In genomic region chr3:25652921-25653320, GRCh38 we compare ENCODE assay signal across 31 cellular contexts. TPM values are rescaled to one million over a fixed set of nuclear protein-coding genes. Genes with fewer than 3 reads are reported as not detected.
A peak's percentile ranks its signal among the peaks of the same experiment; 100 is the strongest.
DNase-seq lines count a peak whose midpoint lies in the region; ATAC-seq, FAIRE-seq and TF ChIP-seq lines count a peak whose summit lies in the region.
"Had no signal": no experiment of that assay in that cellular context is flagged by ENCODE, and none has a peak within 500 bp of the region (broad histone marks: within the 10 kb centered on the region; RNA-seq: fewer than 3 reads in every experiment).

No MANE protein-coding gene starts in this region.

- TF ChIP-seq CTCF in mesothelial cell of epicardium (IDR thresholded peaks at IDR 0.05; ENCODE audit: unreplicated experiment): no peak
- no peak for TF ChIP-seq CTCF in HepG2 (CRISPR knock-in tag; IDR thresholded peaks at IDR 0.05)

- no peak for TF ChIP-seq POLR2A in HepG2 (IDR thresholded peaks at IDR 0.05; ENCODE audit: insufficient read depth in 1 of 2, low read depth in 2 of 2, low read length in 2 of 2)

- no peak overlapping the region for H2AFZ ChIP-seq in HepG2 (ENCODE audit: low read length)
- H2AFZ ChIP-seq: parathyroid adenoma had no signal

- no peak for TF ChIP-seq EP300 in HepG2 (IDR thresholded peaks at IDR 0.05; ENCODE audit: low read depth in 2 of 2, low read length in 2 of 2)
- no peak for TF ChIP-seq EP300 in HepG2 (CRISPR knock-in tag; IDR thresholded peaks at IDR 0.05; ENCODE audit: borderline replicate concordance)

- WGBS in HepG2 (ENCODE audit: low lambda C conversion rate): 96% methylated on average over 1 of the region's 1 CpG

- no peak for ATAC-seq in activated T-helper 17 cell treated with anti-CD3 and anti-CD28 coated beads, Interleukin-2, amount 50 U/mL, for 72 hours (replicated peaks)
- ATAC-seq in HepG2: no peak
- ATAC-seq: activated CD8-positive, alpha-beta memory T cell treated with anti-CD3 and anti-CD28 coated beads, Interleukin-2, amount 10 ng/mL, durations not matched to agents 7 days and 5 days; activated naive CD4-positive, alpha-beta T cell treated with anti-CD3 and anti-CD28 coated beads, Interleukin-2, amount 50 U/mL, for 72 hours; GM12878; heart right ventricle; left colon had no signal

- H3K4me1 Mint-ChIP-seq in activated T-helper 17 cell treated with anti-CD3 and anti-CD28 coated beads, Interleukin-2, amount 50 U/mL, for 72 hours: peaks cover 52% of the 10 kb centered on the region
- H3K4me1 Mint-ChIP-seq in mesothelial cell of epicardium: peaks cover 39% of the 10 kb centered on the region

- no peaks in the 10 kb centered on the region for H3K27me3 Mint-ChIP-seq in activated T-helper 17 cell treated with anti-CD3 and anti-CD28 coated beads, Interleukin-2, amount 50 U/mL, for 72 hours
- H3K27me3 Mint-ChIP-seq in mesothelial cell of epicardium (ENCODE audit: low read depth): no peaks in the 10 kb centered on the region
- H3K27me3 Mint-ChIP-seq: activated CD8-positive, alpha-beta memory T cell treated with anti-CD3 and anti-CD28 coated beads, Interleukin-2, amount 10 ng/mL, durations not matched to agents 7 days and 5 days had no signal

- in situ Hi-C loops in HepG2 (cut with HindIII; ENCODE audit: extremely low pct_ligation_motif_present, low pct_unique_long_range_greater_than_20kb): loop anchor here (5.0 to 25.0 kb wide), 2 partner anchors 134 to 204 kb away; partner anchors contain the start of genes NGLY1 and OXSM

- peak overlapping the region in 4 of 11 experiments; percentile 15 to 99 (median 54); a peak in 6 of 22 replicates for H3K9ac ChIP-seq in BLaER1 treated with 17β-estradiol and CSF1 and Interleukin-3, amounts not matched to agents 10 nM and 100 nM
- no peak overlapping the region for H3K9ac ChIP-seq in HepG2 (ENCODE audit: insufficient read depth, low read depth, low read length)
- H3K9ac ChIP-seq: KMS-11, parathyroid adenoma had no signal

- H3K4me2 ChIP-seq in BLaER1 treated with 17β-estradiol and CSF1 and Interleukin-3, amounts not matched to agents 10 nM and 100 nM: peak overlapping the region; percentile 1 to 98 (median 75); a peak in 20 of 22 replicates
- H3K4me2 ChIP-seq in HepG2 (ENCODE audit: low read depth, low read length): no peak overlapping the region
- H3K4me2 ChIP-seq: KMS-11 had no signal

- intact Hi-C loops in HepG2 (cut with micrococcal nuclease; ENCODE audit: unreplicated experiment): no loop called here

- H3K79me2 ChIP-seq in HepG2 (ENCODE audit: insufficient read depth, low read length): peaks cover 93% of the 10 kb centered on the region

- H3K36me3 Mint-ChIP-seq in activated T-helper 17 cell treated with anti-CD3 and anti-CD28 coated beads, Interleukin-2, amount 50 U/mL, for 72 hours (ENCODE audit: low read depth): peaks cover 27% of the 10 kb centered on the region
- H3K36me3 Mint-ChIP-seq in mesothelial cell of epicardium: peaks cover 30% of the 10 kb centered on the region

- CTCF ChIA-PET in HepG2 (lab: Yijun Ruan, JAX; ENCODE audit: low intra/inter-chr PET ratio, low total read pairs): no interaction called here

- no TSS peak for BruUV-seq in HepG2 (replicated peaks; lab: Mats Ljungman, UMichigan)

- H3K4me3 Mint-ChIP-seq in activated T-helper 17 cell treated with anti-CD3 and anti-CD28 coated beads, Interleukin-2, amount 50 U/mL, for 72 hours: peak overlapping the region; percentile 17
- H3K4me3 Mint-ChIP-seq in mesothelial cell of epicardium: no peak overlapping the region
- H3K4me3 Mint-ChIP-seq: activated CD8-positive, alpha-beta memory T cell treated with anti-CD3 and anti-CD28 coated beads, Interleukin-2, amount 10 ng/mL, durations not matched to agents 7 days and 5 days; activated T-helper 1 cell treated with anti-CD3 and anti-CD28 coated beads, Interleukin-12 subunit alpha, Interleukin-12 subunit beta, Interleukin-2, Interleukin-4 antibody, amounts not matched to agents 30 ng/mL and 10 ng/mL and 1 ng/mL, durations not matched to agents 14 hours and 24 hours and 36 hours; nephron progenitor cell; T-helper 1 cell treated with Interleukin-12 subunit alpha and Interleukin-12 subunit beta and Interleukin-4 antibody, amounts not matched to agents 30 μg/mL and 1 μg/mL, for 36 hours had no signal

- no peak for FAIRE-seq in HepG2 (lab: Jason Lieb, UNC)
- FAIRE-seq: GM12878, HTR-8/SVneo had no signal

- H3K4me1 ChIP-seq in BLaER1 treated with 17β-estradiol and CSF1 and Interleukin-3, amounts not matched to agents 10 nM and 100 nM: peaks cover 32 to 78% (median 62%) of the 10 kb centered on the region in 10 experiments; a peak in 19 of 20 replicates
- peaks cover 9% of the 10 kb centered on the region for H3K4me1 ChIP-seq in HepG2 (ENCODE audit: insufficient read depth, low read length)

- DNase-seq in EH (ENCODE audit: low read depth) (peak; percentile 39), mesothelial cell of epicardium (ENCODE audit: low spot score in 2 of 2, unreplicated experiment in 2 of 2) (no peak), SW480 (ENCODE audit: low spot score) (no peak), HepG2 (ENCODE audit: low spot score) (no peak), DMS114 treated with DMSO at 0.1 percent for 48 hours (lab: John Stamatoyannopoulos, UW; ENCODE audit: unreplicated experiment) (no peak)
- DNase-seq: activated CD4-positive, alpha-beta T cell treated with anti-CD3 and anti-CD28 coated beads for 48 hours; activated CD8-positive, alpha-beta memory T cell treated with anti-CD3 and anti-CD28 coated beads, Interleukin-2, amount 10 ng/mL, durations not matched to agents 7 days and 5 days; cerebellar nuclear complex; DMS79; heart right ventricle; left colon; MV-4-11; NCI-H526 treated with DMSO at 0.1 percent for 48 hours; nephron progenitor cell; Peyer's patch; SIG-M5; stimulated activated CD4-positive, alpha-beta T cell treated with anti-CD3 and anti-CD28 coated beads, Interleukin-4, amount 100 ng/mL, for 24 hours; stimulated activated naive CD4-positive, alpha-beta T cell had no signal

- peaks cover 15 to 70% (median 25%) of the 10 kb centered on the region in 11 experiments; a peak in 20 of 22 replicates for H3K36me3 ChIP-seq in BLaER1 treated with 17β-estradiol and CSF1 and Interleukin-3, amounts not matched to agents 10 nM and 100 nM
- no peaks in the 10 kb centered on the region for H3K36me3 ChIP-seq in HepG2 (replicated peaks in 1 of 2; ENCODE audit: control insufficient read depth in 1 of 2, insufficient read depth in 2 of 2, low read length in 2 of 2)
- H3K36me3 ChIP-seq: Peyer's patch, right atrium auricular region, thoracic aorta, vagina had no signal

- no peak overlapping the region for H3K27ac Mint-ChIP-seq in activated T-helper 17 cell treated with anti-CD3 and anti-CD28 coated beads, Interleukin-2, amount 50 U/mL, for 72 hours
- H3K27ac Mint-ChIP-seq in mesothelial cell of epicardium: peak overlapping the region; percentile 56
- H3K27ac Mint-ChIP-seq: activated CD8-positive, alpha-beta memory T cell treated with anti-CD3 and anti-CD28 coated beads, Interleukin-2, amount 10 ng/mL, durations not matched to agents 7 days and 5 days; activated naive CD4-positive, alpha-beta T cell treated with anti-CD3 and anti-CD28 coated beads, Interleukin-2, amount 50 U/mL, for 72 hours; activated T-helper 1 cell treated with anti-CD3 and anti-CD28 coated beads, Interleukin-12 subunit alpha, Interleukin-12 subunit beta, Interleukin-2, Interleukin-4 antibody, amounts not matched to agents 30 ng/mL and 10 ng/mL and 1 ng/mL, durations not matched to agents 14 hours and 24 hours and 36 hours; nephron progenitor cell; T-helper 1 cell treated with Interleukin-12 subunit alpha and Interleukin-12 subunit beta and Interleukin-4 antibody, amounts not matched to agents 30 μg/mL and 1 μg/mL, for 36 hours had no signal

- H3K27me3 ChIP-seq in BLaER1 treated with 17β-estradiol and CSF1 and Interleukin-3, amounts not matched to agents 10 nM and 100 nM: no peaks in the 10 kb centered on the region
- H3K27me3 ChIP-seq in HepG2 (ENCODE audit: control insufficient read depth in 1 of 2, insufficient read depth in 2 of 2, low read length in 2 of 2): no peaks in the 10 kb centered on the region
- H3K27me3 ChIP-seq: heart right ventricle, Peyer's patch, right atrium auricular region, vagina had no signal

- POLR2A ChIA-PET in HepG2 (lab: Yijun Ruan, JAX): no interaction called here

- no peak for TF ChIP-seq RAD21 in HepG2 (CRISPR knock-in tag; IDR thresholded peaks at IDR 0.05)

- peak overlapping the region in 5 of 10 experiments; percentile 6 to 94 (median 42); a peak in 6 of 20 replicates for H3K4me3 ChIP-seq in BLaER1 treated with 17β-estradiol and CSF1 and Interleukin-3, amounts not matched to agents 10 nM and 100 nM
- H3K4me3 ChIP-seq in HepG2 (replicated peaks in 1 of 3; ENCODE audit: insufficient read depth in 1 of 3, low read depth in 2 of 3, low read length in 3 of 3): no peak overlapping the region
- H3K4me3 ChIP-seq: GM12878, heart right ventricle, Peyer's patch, right atrium auricular region, thoracic aorta, vagina had no signal

- peaks cover 19 to 33% (median 24%) of the 10 kb centered on the region in 11 experiments; a peak in 21 of 22 replicates for H3K9me3 ChIP-seq in BLaER1 treated with 17β-estradiol and CSF1 and Interleukin-3, amounts not matched to agents 10 nM and 100 nM (replicated peaks in 1 of 11)
- peaks cover 20% of the 10 kb centered on the region for H3K9me3 ChIP-seq in HepG2 (ENCODE audit: low read length)
- H3K9me3 ChIP-seq: Peyer's patch had no signal

- peaks cover 17 to 100% (median 93%) of the 10 kb centered on the region in 11 experiments; a peak in 21 of 22 replicates for H4K20me1 ChIP-seq in BLaER1 treated with 17β-estradiol and CSF1 and Interleukin-3, amounts not matched to agents 10 nM and 100 nM
- H4K20me1 ChIP-seq in HepG2 (ENCODE audit: insufficient read depth, low read length): peaks cover 29% of the 10 kb centered on the region

- peak overlapping the region in 8 of 11 experiments; percentile 12 to 67 (median 32); a peak in 11 of 22 replicates for H3K27ac ChIP-seq in BLaER1 treated with 17β-estradiol and CSF1 and Interleukin-3, amounts not matched to agents 10 nM and 100 nM
- no peak overlapping the region for H3K27ac ChIP-seq in HepG2 (ENCODE audit: extremely low read length, insufficient read depth, low read length)
- H3K27ac ChIP-seq: epithelial cell of prostate, heart right ventricle, KMS-11, parathyroid adenoma, Peyer's patch, right atrium auricular region, thoracic aorta, vagina had no signal

- H3K9me3 Mint-ChIP-seq in activated T-helper 17 cell treated with anti-CD3 and anti-CD28 coated beads, Interleukin-2, amount 50 U/mL, for 72 hours: peaks cover 6% of the 10 kb centered on the region
- peaks cover 19% of the 10 kb centered on the region for H3K9me3 Mint-ChIP-seq in mesothelial cell of epicardium

RNA-seq across cellular contexts. Expression of gene TOP2B, which starts 11.8 kb away (rescaled TPM):
- total RNA-seq in activated T-helper 17 cell treated with anti-CD3 and anti-CD28 coated beads, Interleukin-2, amount 50 U/mL, for 72 hours: 10 to 100 TPM; 71.2 to 85.9 TPM
- total RNA-seq in mesothelial cell of epicardium (194 to 203 TPM (median 203 TPM) in 3 replicates), HepG2 (2016; rRNA removed; fragmentation: Illumina TruSeq; extraction: Trizol) (88.1 and 140 TPM in 2 replicates)
- 5.7 and 6.6 TPM in 2 replicates for total RNA-seq in HepG2 (2016; cell fraction: cytosol; rRNA removed; fragmentation: Illumina TruSeq; extraction: Trizol; ENCODE audit: low read depth)
- 85.6 and 135 TPM in 2 replicates for total RNA-seq in HepG2 (2016; cell fraction: insoluble cytoplasmic fraction; rRNA removed; fragmentation: Illumina TruSeq; extraction: Trizol)
- 21.7 and 22.0 TPM in 2 replicates for total RNA-seq in HepG2 (2016; cell fraction: membrane; rRNA removed; fragmentation: Illumina TruSeq; extraction: Trizol)
- total RNA-seq in HepG2 (2016; cell fraction: nucleus; rRNA removed; fragmentation: Illumina TruSeq; extraction: Trizol): 78.5 and 79.6 TPM in 2 replicates
- polyA plus RNA-seq in HepG2 (2011; rRNA removed): 20.3 and 27.6 TPM in 2 replicates
- polyA plus RNA-seq in HepG2 (2011; cell fraction: cytosol; rRNA removed): 7.3 and 13.7 TPM in 2 replicates
- polyA plus RNA-seq in HepG2 (2011; cell fraction: nucleus; rRNA removed): 13.3 and 17.5 TPM in 2 replicates
- polyA plus RNA-seq in HepG2 (2012): 38.5 and 59.6 TPM in 2 replicates
- polyA plus RNA-seq in HepG2 (2016; cell fraction: cytosol; fragmentation: Illumina TruSeq; extraction: Trizol; ENCODE audit: low read depth): 2.3 and 2.5 TPM in 2 replicates
- polyA plus RNA-seq in HepG2 (2016; cell fraction: insoluble cytoplasmic fraction; fragmentation: Illumina TruSeq; extraction: Trizol; ENCODE audit: low read depth): 113 and 114 TPM in 2 replicates
- polyA plus RNA-seq in HepG2 (2016; cell fraction: membrane; fragmentation: Illumina TruSeq; extraction: Trizol; ENCODE audit: low read depth): 7.9 and 9.4 TPM in 2 replicates
- polyA plus RNA-seq in HepG2 (2016; cell fraction: nucleus; fragmentation: Illumina TruSeq; extraction: Trizol; ENCODE audit: insufficient read depth, low read depth): 84.6 and 86.1 TPM in 2 replicates
- polyA minus RNA-seq in HepG2 (2011; rRNA and poly(A)+ RNA removed; ENCODE audit: low replicate concordance): 10.0 and 13.4 TPM in 2 replicates
- 32.4 and 35.7 TPM in 2 replicates for polyA minus RNA-seq in HepG2 (2011; cell fraction: cytosol; rRNA and poly(A)+ RNA removed)
- polyA minus RNA-seq in HepG2 (2011; cell fraction: nucleus; rRNA and poly(A)+ RNA removed): 94.6 and 94.9 TPM in 2 replicates
